Comparison of ENCODE assay signal across 22 cellular contexts in the genomic region with DNA sequence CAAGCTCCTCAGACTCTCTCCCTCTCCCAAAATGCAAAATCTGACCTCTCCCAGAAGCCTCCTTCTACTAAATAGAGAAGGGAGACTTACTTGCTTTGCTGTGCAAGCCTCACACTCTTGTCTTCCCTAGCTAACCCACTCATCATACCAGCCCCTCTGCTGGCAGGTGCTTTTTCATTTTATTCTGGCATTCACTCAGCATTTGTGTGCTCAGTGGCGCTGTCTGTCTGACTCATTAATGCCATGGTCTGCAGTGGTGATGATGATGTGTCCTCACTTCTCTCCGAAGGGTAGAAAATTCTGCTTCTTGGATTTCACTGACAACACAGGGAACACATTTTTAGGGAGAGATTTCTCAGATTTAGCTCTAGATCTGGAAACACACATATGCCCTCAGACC. TPM values are rescaled to one million over a fixed set of nuclear protein-coding genes. Genes with fewer than 3 reads are reported as not detected.
DNase-seq lines count a peak whose midpoint lies in the region; ATAC-seq, FAIRE-seq and TF ChIP-seq lines count a peak whose summit lies in the region.
"Had no signal": no experiment of that assay in that cellular context is flagged by ENCODE, and none has a peak within 500 bp of the region (broad histone marks: within the 10 kb centered on the region; RNA-seq: fewer than 3 reads in every experiment).

No MANE protein-coding gene starts in this region.

- BruUV-seq in HepG2 (replicated peaks; lab: Mats Ljungman, UMichigan) = no TSS peak

- no peak overlapping the region for H3K9ac ChIP-seq in HepG2 (ENCODE audit: insufficient read depth, low read depth, low read length)

- DNase-seq in HepG2 (ENCODE audit: low spot score) = no peak
- DNase-seq in right lobe of liver = no peak
- DNase-seq in SHP77 (lab: John Stamatoyannopoulos, UW) = peak; percentile 38 to 54
- peak; percentile 5 for DNase-seq in dedifferentiated amniotic fluid mesenchymal stem cell (ENCODE audit: extremely low spot score)
- DNase-seq in small intestine = no peak
- DNase-seq in activated CD4-positive, CD25-positive, alpha-beta regulatory T cell treated with anti-CD3 and anti-CD28 coated beads, Interleukin-2, amount 50 U/mL, for 72 hours = no peak
- no peak for DNase-seq in DMS114 treated with DMSO at 0.1 percent for 48 hours (lab: John Stamatoyannopoulos, UW; ENCODE audit: unreplicated experiment)
- no peak for DNase-seq in activated CD4-positive, alpha-beta T cell treated with anti-CD3 and anti-CD28 coated beads for 4 hours
- DNase-seq: activated CD4-positive, alpha-beta T cell treated with anti-CD3 and anti-CD28 coated beads, Interleukin-2, amount 10 ng/mL, durations not matched to agents 24 days and 14 days; activated CD8-positive, alpha-beta memory T cell treated with anti-CD3 and anti-CD28 coated beads, Interleukin-2, amount 10 ng/mL, durations not matched to agents 7 days and 5 days; brain microvascular endothelial cell; cortex of kidney; GDM1; H9; MM.1S; naive thymus-derived CD4-positive, alpha-beta T cell; NCI-H1436 treated with DMSO at 0.1 percent for 48 hours; NCI-H748 treated with DMSO at 0.1 percent for 48 hours; Right ventricle myocardium superior; T-cell had no signal

- no peaks in the 10 kb centered on the region for H3K79me2 ChIP-seq in HepG2 (ENCODE audit: insufficient read depth, low read length)

- peak; percentile 41 for ATAC-seq in HepG2
- no peak for ATAC-seq in right lobe of liver
- ATAC-seq: activated CD8-positive, alpha-beta memory T cell treated with anti-CD3 and anti-CD28 coated beads, Interleukin-2, amount 10 ng/mL, durations not matched to agents 7 days and 5 days; naive thymus-derived CD4-positive, alpha-beta T cell; T-cell had no signal

- TF ChIP-seq RAD21 in HepG2 (CRISPR knock-in tag; IDR thresholded peaks at IDR 0.05) = no peak

- H3K4me1 ChIP-seq in HepG2 (ENCODE audit: insufficient read depth, low read length) (peaks cover 32% of the 10 kb centered on the region), right lobe of liver (no peaks in the 10 kb centered on the region), small intestine (ENCODE audit: control insufficient read depth in 2 of 2, insufficient read depth in 1 of 2, low read depth in 1 of 2, low read length in 1 of 2) (no peaks in the 10 kb centered on the region)
- H3K4me1 ChIP-seq: right atrium auricular region had no signal

- no peaks in the 10 kb centered on the region; the same call in 1 of the 2 replicates for H3K9me3 ChIP-seq in HepG2 (ENCODE audit: low read length)
- no peaks in the 10 kb centered on the region for H3K9me3 ChIP-seq in right lobe of liver
- H3K9me3 ChIP-seq in small intestine (ENCODE audit: control insufficient read depth, low read depth) = no peaks in the 10 kb centered on the region
- H3K9me3 ChIP-seq: right atrium auricular region had no signal

- H3K4me3 ChIP-seq in HepG2 (replicated peaks in 1 of 3; ENCODE audit: insufficient read depth in 1 of 3, low read depth in 2 of 3, low read length in 3 of 3) = no peak overlapping the region
- H3K4me3 ChIP-seq in right lobe of liver = no peak overlapping the region
- no peak overlapping the region for H3K4me3 ChIP-seq in small intestine (ENCODE audit: low read depth in 1 of 2, low read length in 2 of 2)
- H3K4me3 ChIP-seq: right atrium auricular region had no signal

- POLR2A ChIA-PET in HepG2 (lab: Yijun Ruan, JAX) = no interaction called here

- intact Hi-C loops in HepG2 (cut with micrococcal nuclease; ENCODE audit: unreplicated experiment) (no loop called here), right lobe of liver (cut with DNase I) (no loop called here)

- H3K4me2 ChIP-seq in HepG2 (ENCODE audit: low read depth, low read length) = peak overlapping the region; percentile 30; the same call in 1 of the 2 replicates

- H4K20me1 ChIP-seq in HepG2 (ENCODE audit: insufficient read depth, low read length) = no peaks in the 10 kb centered on the region

- H3K27ac ChIP-seq in HepG2 (ENCODE audit: extremely low read length, insufficient read depth, low read length) (no peak overlapping the region), right lobe of liver (no peak overlapping the region), small intestine (ENCODE audit: low read depth in 1 of 2, low read length in 1 of 2) (no peak overlapping the region)
- H3K27ac ChIP-seq: brain microvascular endothelial cell, C4-2B, right atrium auricular region had no signal

- CTCF ChIA-PET in HepG2 (lab: Yijun Ruan, JAX; ENCODE audit: low intra/inter-chr PET ratio, low total read pairs) = no interaction called here

- TF ChIP-seq EP300 in HepG2 (IDR thresholded peaks at IDR 0.05; ENCODE audit: low read depth in 2 of 2, low read length in 2 of 2) (no peak), HepG2 (CRISPR knock-in tag; IDR thresholded peaks at IDR 0.05; ENCODE audit: borderline replicate concordance) (no peak)

- in situ Hi-C loops in HepG2 (cut with HindIII; ENCODE audit: extremely low pct_ligation_motif_present, low pct_unique_long_range_greater_than_20kb) = no loop called here

- 15% methylated on average over 2 of the region's 2 CpGs for WGBS in HepG2 (ENCODE audit: low lambda C conversion rate)
- WGBS in right lobe of liver (ENCODE audit: insufficient coverage, low coverage, low lambda C conversion rate, missing lambda C conversion rate) = 71% methylated on average over 2 of the region's 2 CpGs
- WGBS in small intestine, 3 donors = 66 to 88% (median 69%) methylated on average over 2 of the region's 2 CpGs

- FAIRE-seq in HepG2 (lab: Jason Lieb, UNC) = no peak
- FAIRE-seq in small intestine (lab: Jason Lieb, UNC) = no peak

- TF ChIP-seq CTCF in HepG2 (CRISPR knock-in tag; IDR thresholded peaks at IDR 0.05) (no peak), right lobe of liver (IDR thresholded peaks at IDR 0.05) (no peak)

- no peaks in the 10 kb centered on the region for H3K27me3 ChIP-seq in HepG2 (ENCODE audit: control insufficient read depth in 1 of 2, insufficient read depth in 2 of 2, low read length in 2 of 2)
- no peaks in the 10 kb centered on the region for H3K27me3 ChIP-seq in right lobe of liver
- H3K27me3 ChIP-seq in small intestine (ENCODE audit: control insufficient read depth in 2 of 2, insufficient read depth in 2 of 2, low read length in 2 of 2) = peaks cover 0 to 6% of the 10 kb centered on the region in 2 donors
- H3K27me3 ChIP-seq: right atrium auricular region had no signal

- H3K36me3 ChIP-seq in HepG2 (replicated peaks in 1 of 2; ENCODE audit: control insufficient read depth in 1 of 2, insufficient read depth in 2 of 2, low read length in 2 of 2) (no peaks in the 10 kb centered on the region), right lobe of liver (no peaks in the 10 kb centered on the region), small intestine (ENCODE audit: control insufficient read depth in 2 of 2, insufficient read depth in 2 of 2, low read length in 2 of 2) (no peaks in the 10 kb centered on the region)
- H3K36me3 ChIP-seq: brain microvascular endothelial cell, right atrium auricular region had no signal

- H2AFZ ChIP-seq in HepG2 (ENCODE audit: low read length) = no peak overlapping the region

- no peak for TF ChIP-seq POLR2A in HepG2 (IDR thresholded peaks at IDR 0.05; ENCODE audit: insufficient read depth in 1 of 2, low read depth in 2 of 2, low read length in 2 of 2)
- no peak for TF ChIP-seq POLR2A in right lobe of liver (IDR thresholded peaks at IDR 0.05)

TF ChIP-seq in HepG2, 621 proteins besides CTCF, POLR2A, EP300 and RAD21 (continues in another document):
- TF ChIP-seq TBL1XR1 (IDR thresholded peaks at IDR 0.05; ENCODE audit: borderline replicate concordance, low read length, partially characterized antibody) (no peak), HDAC6 (IDR thresholded peaks at IDR 0.05; ENCODE audit: low read depth, low read length) (no peak)

RNA-seq across cellular contexts. Expression of gene BTRC, which starts 22.0 kb away (rescaled TPM):
- total RNA-seq in HepG2 (2016; rRNA removed; fragmentation: Illumina TruSeq; extraction: Trizol) (14.4 and 26.0 TPM in 2 replicates), right lobe of liver (1 to 10 TPM; 4.8 to 8.4 (median 6.5) TPM)
- 2.2 and 2.6 TPM in 2 replicates for total RNA-seq in HepG2 (2016; cell fraction: cytosol; rRNA removed; fragmentation: Illumina TruSeq; extraction: Trizol; ENCODE audit: low read depth)
- total RNA-seq in HepG2 (2016; cell fraction: insoluble cytoplasmic fraction; rRNA removed; fragmentation: Illumina TruSeq; extraction: Trizol) = 14.5 and 25.7 TPM in 2 replicates
- 5.5 and 5.9 TPM in 2 replicates for total RNA-seq in HepG2 (2016; cell fraction: membrane; rRNA removed; fragmentation: Illumina TruSeq; extraction: Trizol)
- total RNA-seq in HepG2 (2016; cell fraction: nucleus; rRNA removed; fragmentation: Illumina TruSeq; extraction: Trizol) = 9.6 and 9.8 TPM in 2 replicates
- polyA plus RNA-seq in HepG2 (2011; rRNA removed) (10.7 and 12.0 TPM in 2 replicates), small intestine (1 to 10 TPM; 3.0 to 5.6 (median 4.2) TPM)
- 6.9 and 11.2 TPM in 2 replicates for polyA plus RNA-seq in HepG2 (2011; cell fraction: cytosol; rRNA removed)
- polyA plus RNA-seq in HepG2 (2011; cell fraction: nucleus; rRNA removed) = 7.8 and 8.8 TPM in 2 replicates
- 9.1 and 10.5 TPM in 2 replicates for polyA plus RNA-seq in HepG2 (2012)
- polyA plus RNA-seq in HepG2 (2016; cell fraction: cytosol; fragmentation: Illumina TruSeq; extraction: Trizol; ENCODE audit: low read depth) = 0.51 and 0.66 TPM in 2 replicates
- polyA plus RNA-seq in HepG2 (2016; cell fraction: insoluble cytoplasmic fraction; fragmentation: Illumina TruSeq; extraction: Trizol; ENCODE audit: low read depth) = 18.0 and 20.8 TPM in 2 replicates
- polyA plus RNA-seq in HepG2 (2016; cell fraction: membrane; fragmentation: Illumina TruSeq; extraction: Trizol; ENCODE audit: low read depth) = 1.9 and 2.3 TPM in 2 replicates
- 8.8 and 9.8 TPM in 2 replicates for polyA plus RNA-seq in HepG2 (2016; cell fraction: nucleus; fragmentation: Illumina TruSeq; extraction: Trizol; ENCODE audit: insufficient read depth, low read depth)
- 19.3 and 21.9 TPM in 2 replicates for polyA minus RNA-seq in HepG2 (2011; rRNA and poly(A)+ RNA removed; ENCODE audit: low replicate concordance)
- polyA minus RNA-seq in HepG2 (2011; cell fraction: cytosol; rRNA and poly(A)+ RNA removed) = 12.1 and 16.2 TPM in 2 replicates
- 17.8 and 21.1 TPM in 2 replicates for polyA minus RNA-seq in HepG2 (2011; cell fraction: nucleus; rRNA and poly(A)+ RNA removed)

Comparison
In these comparisons a context has a peak if more than half of its experiments do, and no peak if none do; other contexts are left out.
1. DNase-seq: peak in SHP77 (2 of 2) and dedifferentiated amniotic fluid mesenchymal stem cell (single experiment); none in HepG2 (single experiment), right lobe of liver (0 of 3), small intestine (single experiment), activated CD4-positive, CD25-positive, alpha-beta regulatory T cell treated with anti-CD3 and anti-CD28 coated beads, Interleukin-2, amount 50 U/mL, for 72 hours (single experiment), DMS114 treated with DMSO at 0.1 percent for 48 hours (single experiment) and activated CD4-positive, alpha-beta T cell treated with anti-CD3 and anti-CD28 coated beads for 4 hours (0 of 2).